In the genomic region with DNA sequence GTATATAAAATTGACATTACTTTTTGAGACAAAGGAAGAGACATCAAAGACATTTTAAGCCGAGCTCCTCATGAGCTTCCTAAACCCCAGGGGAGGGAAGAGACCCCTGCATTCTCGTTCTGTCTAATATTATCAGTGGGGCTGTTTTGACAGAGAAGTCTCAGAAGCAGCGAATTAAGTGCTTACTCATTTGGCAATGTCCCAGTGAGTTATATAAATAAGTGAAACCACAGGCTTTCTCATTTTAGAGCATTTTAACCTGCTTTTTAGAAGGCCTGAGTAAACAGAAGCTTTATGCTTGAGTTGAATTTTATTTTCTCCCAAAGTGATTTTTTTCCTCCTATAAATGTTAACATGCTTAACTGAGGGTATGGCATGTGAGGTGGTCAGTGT, we compare ENCODE assay signal across 14 cellular contexts. TPM values are rescaled to one million over a fixed set of nuclear protein-coding genes. Genes with fewer than 3 reads are reported as not detected.
DNase-seq lines count a peak whose midpoint lies in the region; ATAC-seq and TF ChIP-seq lines count a peak whose summit lies in the region.
"Had no signal": no experiment of that assay in that cellular context is flagged by ENCODE, and none has a peak within 500 bp of the region (broad histone marks: within the 10 kb centered on the region; RNA-seq: fewer than 3 reads in every experiment).

No MANE protein-coding gene starts in this region.

- CTCF ChIA-PET in AG04450 (lab: Charles Lee): interaction anchor here (0.6 to 4.3 kb wide), 15 partner anchors 9 to 244 kb away, joined by 3 to 39 read pairs (median 6); partner anchors contain the start of genes CELF1, KBTBD4 and NDUFS3

- H3K27me3 ChIP-seq in AG04450 (ENCODE audit: control insufficient read depth, insufficient read depth, low read length): no peaks in the 10 kb centered on the region
- H3K27me3 ChIP-seq: colonic mucosa, gastrocnemius medialis had no signal

- DNase-seq in AG04450 (ENCODE audit: low read depth, low spot score) (peak; percentile 44), HCEC 1CT (peak; percentile 78), amniotic epithelial cell (ENCODE audit: low read depth) (peak; percentile 80), fibroblast of pulmonary artery (ENCODE audit: low read depth) (peak; percentile 34), NCI-H2029 treated with DMSO at 0.1 percent for 48 hours (lab: John Stamatoyannopoulos, UW) (no peak)
- DNase-seq in effector CD4-positive, alpha-beta T cell: no peak
- DNase-seq: activated CD8-positive, alpha-beta memory T cell treated with anti-CD3 and anti-CD28 coated beads for 24 hours; NCI-H510A; stimulated activated CD4-positive, alpha-beta T cell treated with anti-CD3 and anti-CD28 coated beads, Interleukin-1b, Interleukin-23, amount 100 ng/mL, for 48 hours had no signal

- H3K27ac ChIP-seq in AG04450 (ENCODE audit: low read depth, low read length): no peak overlapping the region
- H3K27ac ChIP-seq: colonic mucosa, gastrocnemius medialis, prostate gland had no signal

- ATAC-seq in HG02571 (IDR thresholded peaks at IDR 0.05; ENCODE audit: unreplicated experiment): no peak
- ATAC-seq in GM18867 (IDR thresholded peaks at IDR 0.05; ENCODE audit: unreplicated experiment): no peak

- no peak for TF ChIP-seq CTCF in AG04450 (IDR thresholded peaks at IDR 0.05; ENCODE audit: low read depth, low read length)
- TF ChIP-seq CTCF in fibroblast of pulmonary artery (IDR thresholded peaks at IDR 0.05; ENCODE audit: low read length, missing control alignments): no peak

- no peak overlapping the region for H3K4me3 ChIP-seq in AG04450 (ENCODE audit: low read depth, low read length)
- no peak overlapping the region for H3K4me3 ChIP-seq in fibroblast of pulmonary artery (replicated peaks; ENCODE audit: low read depth, low read length)
- H3K4me3 ChIP-seq: colonic mucosa, gastrocnemius medialis, prostate gland had no signal

- POLR2A ChIA-PET in AG04450 (lab: Yijun Ruan, JAX): interaction anchor here (0.8 to 1.3 kb wide), 2 partner anchors 9 to 218 kb away, joined by 3 to 5 read pairs; no protein-coding TSS in a partner anchor

- no peaks in the 10 kb centered on the region for H3K9me3 ChIP-seq in AG04450 (ENCODE audit: control insufficient read depth, insufficient read depth, low read length)
- H3K9me3 ChIP-seq: colonic mucosa, gastrocnemius medialis, prostate gland had no signal

RNA-seq across cellular contexts. Expression of gene C1QTNF4, which starts 23.2 kb away (rescaled TPM):
- polyA plus RNA-seq in AG04450 (2011; rRNA removed): 0.14 and 0.19 TPM in 2 replicates
- polyA minus RNA-seq in AG04450 (2011; rRNA and poly(A)+ RNA removed): not detected in 2 replicates

RNA-seq across cellular contexts. Expression of gene MTCH2, which starts 24.9 kb away (rescaled TPM):
- 175 and 194 TPM in 2 replicates for polyA plus RNA-seq in AG04450 (2011; rRNA removed)
- polyA minus RNA-seq in AG04450 (2011; rRNA and poly(A)+ RNA removed): 87.8 and 103 TPM in 2 replicates

RNA-seq across cellular contexts. Expression of gene FAM180B, which starts 30.9 kb away (rescaled TPM):
- polyA plus RNA-seq in AG04450 (2011; rRNA removed): not detected in 2 replicates
- not detected in 2 replicates for polyA minus RNA-seq in AG04450 (2011; rRNA and poly(A)+ RNA removed)

RNA-seq across cellular contexts. Expression of gene NDUFS3, which starts 38.5 kb away (rescaled TPM):
- polyA plus RNA-seq in AG04450 (2011; rRNA removed): 103 and 106 TPM in 2 replicates
- 47.1 and 49.9 TPM in 2 replicates for polyA minus RNA-seq in AG04450 (2011; rRNA and poly(A)+ RNA removed)

RNA-seq across cellular contexts. Expression of gene KBTBD4, which starts 38.6 kb away (rescaled TPM):
- 19.5 and 20.0 TPM in 2 replicates for polyA plus RNA-seq in AG04450 (2011; rRNA removed)
- polyA minus RNA-seq in AG04450 (2011; rRNA and poly(A)+ RNA removed): 28.3 and 30.4 TPM in 2 replicates

Comparison
In these comparisons a context has a peak if more than half of its experiments do, and no peak if none do; other contexts are left out.
1. DNase-seq: peak in AG04450 (single experiment), HCEC 1CT (single experiment), amniotic epithelial cell (single experiment) and fibroblast of pulmonary artery (single experiment); none in NCI-H2029 treated with DMSO at 0.1 percent for 48 hours (single experiment) and effector CD4-positive, alpha-beta T cell (single experiment).